Comparison of ENCODE assay signal across 8 cellular contexts in genomic region chr12:102121328-102121727, GRCh38. TPM values are rescaled to one million over a fixed set of nuclear protein-coding genes. Genes with fewer than 3 reads are reported as not detected.
DNase-seq lines count a peak whose midpoint lies in the region; ATAC-seq and TF ChIP-seq lines count a peak whose summit lies in the region.
"Not testable (repeated sequence)": the region's sequence is repeated elsewhere in the genome, so short reads cannot be mapped to it uniquely, and the experiment has no call there.

No MANE protein-coding gene starts in this region.

- TF ChIP-seq CTCF in GM12864 (IDR thresholded peaks at IDR 0.05; ENCODE audit: low read depth, low read length, missing control alignments); KMS-11 (conservative IDR thresholded peaks at IDR 0.05; ENCODE audit: low read depth, low read length); neural progenitor cell (IDR thresholded peaks at IDR 0.05): not testable (repeated sequence)

- peak overlapping the region; percentile 95 for H3K27ac Mint-ChIP-seq in activated T-cell treated with anti-CD3 and anti-CD28 coated beads, Interleukin-2, amount 50 U/mL, for 24 hours
- peak overlapping the region; percentile 92 for H3K27ac Mint-ChIP-seq in central memory CD8-positive, alpha-beta T cell (ENCODE audit: low read depth)
- not testable (repeated sequence) for H3K27ac Mint-ChIP-seq in neural progenitor cell

- H4K20me1 ChIP-seq in KMS-11 (ENCODE audit: insufficient read depth); neural progenitor cell (ENCODE audit: low read depth): not testable (repeated sequence)

- H2AFZ ChIP-seq in ACC112 (ENCODE audit: low read length, unreplicated experiment); KMS-11 (ENCODE audit: low read depth); neural progenitor cell (replicated peaks): not testable (repeated sequence)

- peaks cover 51% of the 10 kb centered on the region for H3K79me2 ChIP-seq in ACC112 (ENCODE audit: control insufficient read depth, insufficient read depth, low read length, unreplicated experiment)
- H3K79me2 ChIP-seq in KMS-11 (ENCODE audit: insufficient read depth, low read depth) = peaks cover 29% of the 10 kb centered on the region
- peaks cover 62% of the 10 kb centered on the region for H3K79me2 ChIP-seq in neural progenitor cell (ENCODE audit: low read depth)

- peak overlapping the region; percentile 94 for H3K4me3 Mint-ChIP-seq in activated T-cell treated with anti-CD3 and anti-CD28 coated beads, Interleukin-2, amount 50 U/mL, for 24 hours
- peak overlapping the region; percentile 92 for H3K4me3 Mint-ChIP-seq in central memory CD8-positive, alpha-beta T cell
- H3K4me3 Mint-ChIP-seq in neural progenitor cell = peak overlapping the region; percentile 90

- H3K9ac ChIP-seq in KMS-11 (peak overlapping the region; percentile 79; the same call in 1 of the 2 replicates), neural progenitor cell (peak overlapping the region; percentile 65)

- H3K36me3 ChIP-seq in ACC112 (ENCODE audit: insufficient read depth, low read length) = peaks cover 12% of the 10 kb centered on the region; the same call in 1 of the 2 replicates
- not testable (repeated sequence) for H3K36me3 ChIP-seq in KMS-11 (ENCODE audit: insufficient read depth)
- H3K36me3 ChIP-seq in SJSA1 = peaks cover 47% of the 10 kb centered on the region
- peaks cover 11% of the 10 kb centered on the region for H3K36me3 ChIP-seq in neural progenitor cell

- H3K4me2 ChIP-seq in KMS-11 (peak overlapping the region; percentile 92), neural progenitor cell (peak overlapping the region; percentile 90)

- DNase-seq in GM12864 (ENCODE audit: low read depth); activated T-cell treated with anti-CD3 and anti-CD28 coated beads, Interleukin-2, amount 50 U/mL, for 24 hours; central memory CD8-positive, alpha-beta T cell (ENCODE audit: low spot score in 2 of 2); neural progenitor cell (ENCODE audit: low spot score): not testable (repeated sequence)
- DNase-seq in SJSA1 (ENCODE audit: low read depth in 1 of 2, low spot score in 2 of 2) = peak in 1 of 2 experiments; percentile 1

- peaks cover 26% of the 10 kb centered on the region for H3K4me1 Mint-ChIP-seq in activated T-cell treated with anti-CD3 and anti-CD28 coated beads, Interleukin-2, amount 50 U/mL, for 24 hours (ENCODE audit: low read depth)
- peaks cover 15% of the 10 kb centered on the region for H3K4me1 Mint-ChIP-seq in central memory CD8-positive, alpha-beta T cell
- peaks cover 17% of the 10 kb centered on the region for H3K4me1 Mint-ChIP-seq in neural progenitor cell

- not testable (repeated sequence) for H3K9me3 ChIP-seq in SJSA1 (replicated peaks); neural progenitor cell (ENCODE audit: low read depth)

- H3K4me3 ChIP-seq in ACC112 (ENCODE audit: low read depth, low read length) (peak overlapping the region; percentile 94), GM12864 (ENCODE audit: low read depth, low read length) (peak overlapping the region; percentile 93), SJSA1 (peak overlapping the region; percentile 70), iPS-11a (ENCODE audit: low read depth, low read length) (peak overlapping the region; percentile 92), neural progenitor cell (peak overlapping the region; percentile 79)
- H3K4me3 ChIP-seq in KMS-11 (IDR thresholded peaks at IDR 0.05; ENCODE audit: insufficient read depth, low read depth, low read length) = not testable (repeated sequence)

- H3K27me3 Mint-ChIP-seq in activated T-cell treated with anti-CD3 and anti-CD28 coated beads, Interleukin-2, amount 50 U/mL, for 24 hours; central memory CD8-positive, alpha-beta T cell; neural progenitor cell (ENCODE audit: insufficient read depth, low read depth): not testable (repeated sequence)

- not testable (repeated sequence) for ATAC-seq in central memory CD8-positive, alpha-beta T cell (replicated peaks; ENCODE audit: extremely low read depth, poor library complexity, severe bottlenecking)

- peaks cover 60% of the 10 kb centered on the region for H3K36me3 Mint-ChIP-seq in activated T-cell treated with anti-CD3 and anti-CD28 coated beads, Interleukin-2, amount 50 U/mL, for 24 hours (ENCODE audit: low read depth)
- H3K36me3 Mint-ChIP-seq in central memory CD8-positive, alpha-beta T cell (ENCODE audit: insufficient read depth) = peaks cover 12% of the 10 kb centered on the region
- peaks cover 11% of the 10 kb centered on the region for H3K36me3 Mint-ChIP-seq in neural progenitor cell

- H3K9me3 Mint-ChIP-seq in activated T-cell treated with anti-CD3 and anti-CD28 coated beads, Interleukin-2, amount 50 U/mL, for 24 hours; central memory CD8-positive, alpha-beta T cell; neural progenitor cell: not testable (repeated sequence)

- H3K4me1 ChIP-seq in ACC112 (ENCODE audit: control insufficient read depth, insufficient read depth, low read length, unreplicated experiment) (peaks cover 16% of the 10 kb centered on the region), KMS-11 (ENCODE audit: low read depth, poor library complexity, severe bottlenecking) (peaks cover 23% of the 10 kb centered on the region), SJSA1 (replicated peaks) (peaks cover 15% of the 10 kb centered on the region)
- not testable (repeated sequence) for H3K4me1 ChIP-seq in neural progenitor cell

- not testable (repeated sequence) for H3K27me3 ChIP-seq in ACC112 (ENCODE audit: insufficient read depth, low read length); KMS-11 (ENCODE audit: insufficient read depth, low read depth); SJSA1 (replicated peaks); neural progenitor cell

- H3K27ac ChIP-seq in ACC112 (ENCODE audit: low read depth, low read length) (peak overlapping the region; percentile 34; the same call in 1 of the 2 replicates), KMS-11 (peak overlapping the region; percentile 78), SJSA1 (peak overlapping the region; percentile 72; the same call in 1 of the 2 replicates)
- H3K27ac ChIP-seq in neural progenitor cell = not testable (repeated sequence)

- not testable (repeated sequence) for H3F3A ChIP-seq in neural progenitor cell (ENCODE audit: low read depth)

RNA-seq across cellular contexts. Expression of gene PARPBP, which starts 1.3 kb away (rescaled TPM):
- 37.3 and 38.5 TPM in 2 replicates for total RNA-seq in SJSA1 (2014; rRNA removed; shearing (Covaris generic))
- 53.1 and 79.8 TPM in 2 replicates for total RNA-seq in neural progenitor cell (ENCODE audit: low replicate concordance)

RNA-seq across cellular contexts. Expression of gene NUP37, which starts 1.4 kb away (rescaled TPM):
- 72.9 and 85.3 TPM in 2 replicates for total RNA-seq in SJSA1 (2014; rRNA removed; shearing (Covaris generic))
- 72.8 and 141 TPM in 2 replicates for total RNA-seq in neural progenitor cell (ENCODE audit: low replicate concordance)

RNA-seq across cellular contexts. Expression of gene WASHC3, which starts 59.5 kb away (rescaled TPM):
- total RNA-seq in SJSA1 (2014; rRNA removed; shearing (Covaris generic)) = 36.2 and 75.1 TPM in 2 replicates
- total RNA-seq in neural progenitor cell (ENCODE audit: low replicate concordance) = 28.5 and 35.9 TPM in 2 replicates
